1 cellular context compared by ENCODE assay signal in genomic region chr12:49060237-49061156, GRCh38.
TF ChIP-seq lines count a peak whose summit lies in the region.

Gene KMT2D (minus strand): TSS chr12:49060794. CDS start chr12:49055324, 5,470 bp downstream.

TF ChIP-seq in HepG2, 621 proteins besides CTCF, POLR2A, EP300 and RAD21 (continued from another document and continues in another):
- TF ChIP-seq PAWR (CRISPR knock-in tag; IDR thresholded peaks at IDR 0.05; ENCODE audit: borderline replicate concordance) (no peak), ZNF530 (CRISPR knock-in tag; IDR thresholded peaks at IDR 0.05; ENCODE audit: low read depth) (no peak), RERE (CRISPR knock-in tag; IDR thresholded peaks at IDR 0.05; ENCODE audit: low read depth) (0 out of 2 replicates have a peak, but pooled peaks have one; percentile 62), SAP130 (CRISPR knock-in tag; IDR thresholded peaks at IDR 0.05; ENCODE audit: low read depth) (peak; percentile 96), RFXANK (CRISPR knock-in tag; IDR thresholded peaks at IDR 0.05) (peak; percentile 55; the same call in 1 of the 2 replicates), ZNF333 (CRISPR knock-in tag; IDR thresholded peaks at IDR 0.05; ENCODE audit: borderline replicate concordance) (no peak; the same call in 1 of the 2 replicates), ZBTB8A (CRISPR knock-in tag; IDR thresholded peaks at IDR 0.05; ENCODE audit: borderline replicate concordance, low read depth) (no peak; the same call in 1 of the 2 replicates), ZNF556 (CRISPR knock-in tag; IDR thresholded peaks at IDR 0.05; ENCODE audit: borderline replicate concordance) (peak; percentile 70; the same call in 1 of the 2 replicates), TGIF2 (CRISPR knock-in tag; IDR thresholded peaks at IDR 0.05) (peak; percentile 89), ATF2 (CRISPR knock-in tag; IDR thresholded peaks at IDR 0.05) (peak; percentile 76; the same call in 1 of the 2 replicates), SETDB1 (CRISPR knock-in tag; IDR thresholded peaks at IDR 0.05; ENCODE audit: borderline replicate concordance) (0 out of 2 replicates have a peak, but pooled peaks have one; percentile 16), TEF (CRISPR knock-in tag; IDR thresholded peaks at IDR 0.05) (no peak), ZNF234 (CRISPR knock-in tag; conservative IDR thresholded peaks at IDR 0.05) (no peak), THRA (CRISPR knock-in tag; IDR thresholded peaks at IDR 0.05; ENCODE audit: borderline replicate concordance) (peak; percentile 61; the same call in 1 of the 2 replicates), CENPX (CRISPR knock-in tag; IDR thresholded peaks at IDR 0.05) (no peak), CEBPB (IDR thresholded peaks at IDR 0.05; ENCODE audit: borderline replicate concordance, low read depth, low read length) (no peak), ZBTB21 (CRISPR knock-in tag; IDR thresholded peaks at IDR 0.05) (no peak), RBM22 (optimal IDR thresholded peaks at IDR 0.05; ENCODE audit: low read length) (no peak), JARID2 (CRISPR knock-in tag; IDR thresholded peaks at IDR 0.05; ENCODE audit: insufficient replicate concordance) (no peak), ZNF564 (CRISPR knock-in tag; IDR thresholded peaks at IDR 0.05) (peak; percentile 81; the same call in 1 of the 2 replicates), ZNF331 (CRISPR knock-in tag; IDR thresholded peaks at IDR 0.05) (peak; percentile 82), ZSCAN21 (CRISPR knock-in tag; IDR thresholded peaks at IDR 0.05; ENCODE audit: borderline replicate concordance) (peak; percentile 67; the same call in 1 of the 2 replicates), ZNF382 (CRISPR knock-in tag; IDR thresholded peaks at IDR 0.05; ENCODE audit: borderline replicate concordance) (no peak; the same call in 1 of the 2 replicates), NCOA2 (CRISPR knock-in tag; IDR thresholded peaks at IDR 0.05) (no peak), FOXK1 (CRISPR knock-in tag; IDR thresholded peaks at IDR 0.05; ENCODE audit: borderline replicate concordance, low read depth) (peak; percentile 69; the same call in 1 of the 2 replicates), GABPA (IDR thresholded peaks at IDR 0.05; ENCODE audit: low read depth, low read length) (peak; percentile 44; the same call in 1 of the 2 replicates), GABPA (CRISPR knock-in tag; IDR thresholded peaks at IDR 0.05; ENCODE audit: low read depth) (peak; percentile 79), KAT8 (CRISPR knock-in tag; IDR thresholded peaks at IDR 0.05) (peak; percentile 93), ATF1 (CRISPR knock-in tag; IDR thresholded peaks at IDR 0.05) (peak; percentile 93), ZKSCAN8 (CRISPR knock-in tag; IDR thresholded peaks at IDR 0.05; ENCODE audit: borderline replicate concordance) (0 out of 2 replicates have a peak, but pooled peaks have one; percentile 31), ZNF343 (CRISPR knock-in tag; IDR thresholded peaks at IDR 0.05) (no peak; the same call in 1 of the 2 replicates), HNRNPK (IDR thresholded peaks at IDR 0.05; ENCODE audit: low read depth, low read length, poor library complexity, severe bottlenecking) (peak; percentile 45), KDM6A (CRISPR knock-in tag; IDR thresholded peaks at IDR 0.05; ENCODE audit: low read depth) (no peak), ZNF138 (CRISPR knock-in tag; IDR thresholded peaks at IDR 0.05; ENCODE audit: low read depth) (no peak), XBP1 (CRISPR knock-in tag; IDR thresholded peaks at IDR 0.05) (peak; percentile 10; the same call in 1 of the 2 replicates), ZNF207 (IDR thresholded peaks at IDR 0.05; ENCODE audit: borderline replicate concordance) (no peak), MAFF (IDR thresholded peaks at IDR 0.05; ENCODE audit: low read depth, low read length) (no peak), SMAD1 (CRISPR knock-in tag; IDR thresholded peaks at IDR 0.05; ENCODE audit: borderline replicate concordance, low read depth) (no peak; the same call in 1 of the 2 replicates), MTERF4 (CRISPR knock-in tag; IDR thresholded peaks at IDR 0.05) (peak; percentile 75; the same call in 1 of the 2 replicates)
- TF ChIP-seq, protein P1, sequence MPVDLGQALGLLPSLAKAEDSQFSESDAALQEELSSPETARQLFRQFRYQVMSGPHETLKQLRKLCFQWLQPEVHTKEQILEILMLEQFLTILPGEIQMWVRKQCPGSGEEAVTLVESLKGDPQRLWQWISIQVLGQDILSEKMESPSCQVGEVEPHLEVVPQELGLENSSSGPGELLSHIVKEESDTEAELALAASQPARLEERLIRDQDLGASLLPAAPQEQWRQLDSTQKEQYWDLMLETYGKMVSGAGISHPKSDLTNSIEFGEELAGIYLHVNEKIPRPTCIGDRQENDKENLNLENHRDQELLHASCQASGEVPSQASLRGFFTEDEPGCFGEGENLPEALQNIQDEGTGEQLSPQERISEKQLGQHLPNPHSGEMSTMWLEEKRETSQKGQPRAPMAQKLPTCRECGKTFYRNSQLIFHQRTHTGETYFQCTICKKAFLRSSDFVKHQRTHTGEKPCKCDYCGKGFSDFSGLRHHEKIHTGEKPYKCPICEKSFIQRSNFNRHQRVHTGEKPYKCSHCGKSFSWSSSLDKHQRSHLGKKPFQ (CRISPR knock-in tag; IDR thresholded peaks at IDR 0.05; ENCODE audit: insufficient replicate concordance): peak; percentile 80
- TF ChIP-seq, protein P2, sequence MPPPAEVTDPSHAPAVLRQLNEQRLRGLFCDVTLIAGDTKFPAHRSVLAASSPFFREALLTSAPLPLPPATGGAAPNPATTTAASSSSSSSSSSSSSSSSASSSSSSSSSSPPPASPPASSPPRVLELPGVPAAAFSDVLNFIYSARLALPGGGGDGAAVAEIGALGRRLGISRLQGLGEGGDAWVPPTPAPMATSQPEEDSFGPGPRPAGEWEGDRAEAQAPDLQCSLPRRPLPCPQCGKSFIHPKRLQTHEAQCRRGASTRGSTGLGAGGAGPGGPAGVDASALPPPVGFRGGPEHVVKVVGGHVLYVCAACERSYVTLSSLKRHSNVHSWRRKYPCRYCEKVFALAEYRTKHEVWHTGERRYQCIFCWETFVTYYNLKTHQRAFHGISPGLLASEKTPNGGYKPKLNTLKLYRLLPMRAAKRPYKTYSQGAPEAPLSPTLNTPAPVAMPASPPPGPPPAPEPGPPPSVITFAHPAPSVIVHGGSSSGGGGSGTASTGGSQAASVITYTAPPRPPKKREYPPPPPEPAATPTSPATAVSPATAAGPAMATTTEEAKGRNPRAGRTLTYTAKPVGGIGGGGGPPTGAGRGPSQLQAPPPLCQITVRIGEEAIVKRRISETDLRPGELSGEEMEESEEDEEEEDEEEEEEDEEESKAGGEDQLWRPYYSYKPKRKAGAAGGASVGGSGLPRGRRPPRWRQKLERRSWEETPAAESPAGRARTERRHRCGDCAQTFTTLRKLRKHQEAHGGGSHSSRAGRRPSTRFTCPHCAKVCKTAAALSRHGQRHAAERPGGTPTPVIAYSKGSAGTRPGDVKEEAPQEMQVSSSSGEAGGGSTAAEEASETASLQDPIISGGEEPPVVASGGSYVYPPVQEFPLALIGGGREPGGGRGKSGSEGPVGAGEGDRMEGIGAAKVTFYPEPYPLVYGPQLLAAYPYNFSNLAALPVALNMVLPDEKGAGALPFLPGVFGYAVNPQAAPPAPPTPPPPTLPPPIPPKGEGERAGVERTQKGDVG (CRISPR knock-in tag; IDR thresholded peaks at IDR 0.05; ENCODE audit: borderline replicate concordance): peak; percentile 92; the same call in 1 of the 2 replicates
- TF ChIP-seq, protein P3, sequence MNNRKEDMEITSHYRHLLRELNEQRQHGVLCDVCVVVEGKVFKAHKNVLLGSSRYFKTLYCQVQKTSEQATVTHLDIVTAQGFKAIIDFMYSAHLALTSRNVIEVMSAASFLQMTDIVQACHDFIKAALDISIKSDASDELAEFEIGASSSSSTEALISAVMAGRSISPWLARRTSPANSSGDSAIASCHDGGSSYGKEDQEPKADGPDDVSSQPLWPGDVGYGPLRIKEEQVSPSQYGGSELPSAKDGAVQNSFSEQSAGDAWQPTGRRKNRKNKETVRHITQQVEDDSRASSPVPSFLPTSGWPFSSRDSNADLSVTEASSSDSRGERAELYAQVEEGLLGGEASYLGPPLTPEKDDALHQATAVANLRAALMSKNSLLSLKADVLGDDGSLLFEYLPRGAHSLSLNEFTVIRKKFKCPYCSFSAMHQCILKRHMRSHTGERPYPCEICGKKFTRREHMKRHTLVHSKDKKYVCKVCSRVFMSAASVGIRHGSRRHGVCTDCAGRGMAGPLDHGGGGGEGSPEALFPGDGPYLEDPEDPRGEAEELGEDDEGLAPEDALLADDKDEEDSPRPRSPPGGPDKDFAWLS (CRISPR knock-in tag; IDR thresholded peaks at IDR 0.05; ENCODE audit: borderline replicate concordance): 0 out of 2 replicates have a peak, but pooled peaks have one; percentile 47
- TF ChIP-seq, protein P4, sequence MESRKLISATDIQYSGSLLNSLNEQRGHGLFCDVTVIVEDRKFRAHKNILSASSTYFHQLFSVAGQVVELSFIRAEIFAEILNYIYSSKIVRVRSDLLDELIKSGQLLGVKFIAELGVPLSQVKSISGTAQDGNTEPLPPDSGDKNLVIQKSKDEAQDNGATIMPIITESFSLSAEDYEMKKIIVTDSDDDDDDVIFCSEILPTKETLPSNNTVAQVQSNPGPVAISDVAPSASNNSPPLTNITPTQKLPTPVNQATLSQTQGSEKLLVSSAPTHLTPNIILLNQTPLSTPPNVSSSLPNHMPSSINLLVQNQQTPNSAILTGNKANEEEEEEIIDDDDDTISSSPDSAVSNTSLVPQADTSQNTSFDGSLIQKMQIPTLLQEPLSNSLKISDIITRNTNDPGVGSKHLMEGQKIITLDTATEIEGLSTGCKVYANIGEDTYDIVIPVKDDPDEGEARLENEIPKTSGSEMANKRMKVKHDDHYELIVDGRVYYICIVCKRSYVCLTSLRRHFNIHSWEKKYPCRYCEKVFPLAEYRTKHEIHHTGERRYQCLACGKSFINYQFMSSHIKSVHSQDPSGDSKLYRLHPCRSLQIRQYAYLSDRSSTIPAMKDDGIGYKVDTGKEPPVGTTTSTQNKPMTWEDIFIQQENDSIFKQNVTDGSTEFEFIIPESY (CRISPR knock-in tag; IDR thresholded peaks at IDR 0.05): peak; percentile 58; the same call in 1 of the 2 replicates
